1 cellular context compared by ENCODE assay signal in genomic region chr1:41870076-41870562, GRCh38.
TF ChIP-seq lines count a peak whose summit lies in the region.

No MANE protein-coding gene starts in this region.

TF ChIP-seq in K562, 482 proteins besides CTCF, POLR2A, EP300 and RAD21 (continued from another document and continues in another):
- TF ChIP-seq PBX2 (CRISPR knock-in tag; IDR thresholded peaks at IDR 0.05; ENCODE audit: low read depth) (no peak), PBX2 (tag; conservative IDR thresholded peaks at IDR 0.05; ENCODE audit: low read depth) (peak; percentile 92), SOX6 (IDR thresholded peaks at IDR 0.05) (peak; percentile 77), HMGXB4 (CRISPR knock-in tag; IDR thresholded peaks at IDR 0.05) (no peak), NCOR1 (IDR thresholded peaks at IDR 0.05) (peak; percentile 50), RHOXF2B (CRISPR knock-in tag; conservative IDR thresholded peaks at IDR 0.05) (no peak), ARID1B (IDR thresholded peaks at IDR 0.05) (peak; percentile 91), TRIM24 (IDR thresholded peaks at IDR 0.05) (peak; percentile 44 to 82), ZBTB2 (IDR thresholded peaks at IDR 0.05) (no peak), KDM1A (IDR thresholded peaks at IDR 0.05) (peak; percentile 95), JUND (IDR thresholded peaks at IDR 0.05; ENCODE audit: borderline replicate concordance, low read depth, low read length) (peak; percentile 98), JUND (tag; IDR thresholded peaks at IDR 0.05; ENCODE audit: borderline replicate concordance, low read depth, low read length) (peak; percentile 99), SMARCC2 (IDR thresholded peaks at IDR 0.05; ENCODE audit: low read depth) (peak; percentile 75; the same call in 1 of the 2 replicates), CBX5 (IDR thresholded peaks at IDR 0.05; ENCODE audit: borderline replicate concordance, low read depth) (no peak), NFATC3 (IDR thresholded peaks at IDR 0.05) (no peak), ZNF717 (CRISPR knock-in tag; IDR thresholded peaks at IDR 0.05) (no peak), THRB (CRISPR knock-in tag; conservative IDR thresholded peaks at IDR 0.05) (no peak), MAFK (IDR thresholded peaks at IDR 0.05; ENCODE audit: low read length) (peak; percentile 11; the same call in 1 of the 2 replicates), ATF4 (CRISPR knock-in tag; IDR thresholded peaks at IDR 0.05) (no peak), EWSR1 (IDR thresholded peaks at IDR 0.05; ENCODE audit: borderline replicate concordance, low read depth, partially characterized antibody) (no peak), ZNF224 (CRISPR knock-in tag; IDR thresholded peaks at IDR 0.05) (no peak), PKNOX1 (IDR thresholded peaks at IDR 0.05) (peak; percentile 88), HDGF (IDR thresholded peaks at IDR 0.05) (no peak), FOS (IDR thresholded peaks at IDR 0.05; ENCODE audit: extremely low read depth, insufficient read length) (peak; percentile 70), HINFP (tag; conservative IDR thresholded peaks at IDR 0.05; ENCODE audit: low read depth) (no peak), JUNB (CRISPR knock-in tag; conservative IDR thresholded peaks at IDR 0.05) (peak; percentile 99), CBFA2T3 (IDR thresholded peaks at IDR 0.05) (peak; percentile 68), ZNF639 (CRISPR knock-in tag; conservative IDR thresholded peaks at IDR 0.05 in 1 of 2, IDR thresholded peaks at IDR 0.05 in 1 of 2) (no peak), VEZF1 (CRISPR knock-in tag; IDR thresholded peaks at IDR 0.05) (peak; percentile 61), HLTF (IDR thresholded peaks at IDR 0.05) (no peak), NEUROD1 (IDR thresholded peaks at IDR 0.05; ENCODE audit: borderline replicate concordance, low read depth, low read length, partially characterized antibody) (peak; percentile 55), RAD51 (IDR thresholded peaks at IDR 0.05; ENCODE audit: borderline replicate concordance, low read depth) (no peak), ATF3 (IDR thresholded peaks at IDR 0.05) (peak; percentile 99), ATF3 (CRISPR knock-in tag; conservative IDR thresholded peaks at IDR 0.05) (peak; percentile 62; the same call in 1 of the 2 replicates), ZFP36 (IDR thresholded peaks at IDR 0.05; ENCODE audit: low read depth, low read length, partially characterized antibody) (peak; percentile 18), MAFG (tag; conservative IDR thresholded peaks at IDR 0.05) (peak; percentile 46; the same call in 1 of the 2 replicates), RBM39 (optimal IDR thresholded peaks at IDR 0.05; ENCODE audit: low read depth, low read length) (no peak), ZFP1 (CRISPR knock-in tag; IDR thresholded peaks at IDR 0.05) (no peak), ZNF23 (CRISPR knock-in tag; IDR thresholded peaks at IDR 0.05) (no peak), GTF3C2 (IDR thresholded peaks at IDR 0.05; ENCODE audit: borderline replicate concordance, extremely low read depth, insufficient read length) (no peak), RFX7 (CRISPR knock-in tag; IDR thresholded peaks at IDR 0.05) (no peak)
